In genomic region chr12:91356405-91356804, GRCh38 we compare ENCODE assay signal across 28 cellular contexts.
"Had no signal": no experiment of that assay in that cellular context is flagged by ENCODE, and none has a peak within 500 bp of the region (broad histone marks: within the 10 kb centered on the region; RNA-seq: fewer than 3 reads in every experiment).

No MANE protein-coding gene starts in this region.

- H3K4me3 ChIP-seq: colonic mucosa, esophagus squamous epithelium, left lung, right lobe of liver, smooth muscle cell, suprapubic skin, transverse colon, vagina had no signal

- H3K9me3 Mint-ChIP-seq: dendritic cell treated with granulocyte-macrophage colony-stimulating factor and Interleukin-4, amounts not matched to agents 40 ng/mL and 50 ng/mL, for 4 days; stimulated activated naive CD8-positive, alpha-beta T cell treated with anti-CD3 and anti-CD28 coated beads, Interleukin-15, amount 100 ng/mL, for 72 hours had no signal

- H3K4me3 Mint-ChIP-seq: dendritic cell treated with granulocyte-macrophage colony-stimulating factor and Interleukin-4, amounts not matched to agents 40 ng/mL and 50 ng/mL, for 4 days; naive thymus-derived CD8-positive, alpha-beta T cell; nephron progenitor cell; stimulated activated naive CD8-positive, alpha-beta T cell treated with anti-CD3 and anti-CD28 coated beads, Interleukin-15, amount 100 ng/mL, for 72 hours had no signal

- H3K36me3 Mint-ChIP-seq: naive thymus-derived CD8-positive, alpha-beta T cell had no signal

- H2AFZ ChIP-seq: parathyroid adenoma had no signal

- H3K4me2 ChIP-seq: smooth muscle cell had no signal

- ATAC-seq: left cardiac atrium; naive thymus-derived CD8-positive, alpha-beta T cell; stimulated activated naive CD8-positive, alpha-beta T cell treated with anti-CD3 and anti-CD28 coated beads, Interleukin-15, amount 100 ng/mL, for 72 hours had no signal

- DNase-seq: cerebellar nuclear complex; colonic mucosa; effector memory CD4-positive, alpha-beta T cell; erythroblast; esophagus squamous epithelium; head of caudate nucleus; left cardiac atrium; left lung; mesenchymal stem cell; midbrain; naive thymus-derived CD8-positive, alpha-beta T cell; nephron progenitor cell; occipital lobe; right lobe of liver; stimulated activated CD4-positive, alpha-beta T cell treated with anti-CD3 and anti-CD28 coated beads, Interleukin-12 subunit alpha, Interleukin-12 subunit beta, amount 100 ng/mL, for 4 hours; stimulated activated CD4-positive, alpha-beta T cell treated with anti-CD3 and anti-CD28 coated beads, Interleukin-1b, Interleukin-23, amount 100 ng/mL, for 48 hours; stimulated activated CD4-positive, alpha-beta T cell treated with anti-CD3 and anti-CD28 coated beads, Interleukin-4, amount 100 ng/mL, for 1 hour; stimulated activated CD8-positive, alpha-beta memory T cell treated with anti-CD3 and anti-CD28 coated beads, Interleukin-4, amount 100 ng/mL, for 48 hours; stimulated activated naive CD4-positive, alpha-beta T cell; stimulated activated naive CD8-positive, alpha-beta T cell treated with anti-CD3 and anti-CD28 coated beads, Interleukin-15, amount 100 ng/mL, for 72 hours; transverse colon had no signal

- H3K79me2 ChIP-seq: parathyroid adenoma had no signal

- H3K27ac Mint-ChIP-seq: dendritic cell treated with granulocyte-macrophage colony-stimulating factor and Interleukin-4, amounts not matched to agents 40 ng/mL and 50 ng/mL, for 4 days; naive thymus-derived CD8-positive, alpha-beta T cell; stimulated activated naive CD8-positive, alpha-beta T cell treated with anti-CD3 and anti-CD28 coated beads, Interleukin-15, amount 100 ng/mL, for 72 hours had no signal

- H3K4me1 Mint-ChIP-seq: naive thymus-derived CD8-positive, alpha-beta T cell; stimulated activated naive CD8-positive, alpha-beta T cell treated with anti-CD3 and anti-CD28 coated beads, Interleukin-15, amount 100 ng/mL, for 72 hours had no signal

- H3K27me3 ChIP-seq: colonic mucosa, esophagus squamous epithelium, left lung, right lobe of liver, suprapubic skin, transverse colon, vagina had no signal

- H3K9me3 ChIP-seq: colonic mucosa, esophagus squamous epithelium, left lung, right lobe of liver, suprapubic skin, transverse colon, vagina had no signal

- H3K36me3 ChIP-seq: colonic mucosa, esophagus squamous epithelium, left lung, right lobe of liver, suprapubic skin, transverse colon, vagina had no signal

- FAIRE-seq: frontal cortex had no signal

- H3K27me3 Mint-ChIP-seq: progenitor cell of endocrine pancreas had no signal

- H3K27ac ChIP-seq: colonic mucosa, esophagus squamous epithelium, left lung, parathyroid adenoma, right lobe of liver, suprapubic skin, vagina had no signal

- H3K4me1 ChIP-seq: colonic mucosa, parathyroid adenoma, vagina had no signal
